Comparison of ENCODE assay signal across 12 cellular contexts in the genomic region with DNA sequence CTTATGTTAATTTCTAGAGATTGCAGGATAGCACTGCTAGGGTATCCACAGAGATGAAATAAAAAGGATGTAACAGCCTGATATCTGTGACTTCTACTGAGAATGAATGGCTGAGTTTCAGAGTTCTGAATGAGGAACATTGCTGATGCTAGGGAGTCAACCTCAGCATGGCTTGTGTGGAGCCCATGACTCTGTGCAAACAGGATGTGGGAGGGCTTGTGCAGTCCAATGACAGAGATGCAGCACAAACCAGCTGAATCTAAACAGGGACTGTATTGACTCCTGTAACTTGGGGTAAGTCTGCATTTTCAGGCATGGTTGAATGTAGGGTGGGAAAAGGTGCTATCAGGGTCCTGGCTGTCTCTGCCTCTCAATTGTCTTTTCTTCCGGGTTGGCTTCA. TPM values are rescaled to one million over a fixed set of nuclear protein-coding genes. Genes with fewer than 3 reads are reported as not detected.
"Had no signal": no experiment of that assay in that cellular context is flagged by ENCODE, and none has a peak within 500 bp of the region (broad histone marks: within the 10 kb centered on the region; RNA-seq: fewer than 3 reads in every experiment).

No MANE protein-coding gene starts in this region.

- H3K36me3 Mint-ChIP-seq: natural killer cell treated with Interleukin-12 subunit alpha and Interleukin-12 subunit beta and Interleukin-15 and Interleukin-18, amount 100 ng/mL, for 72 hours had no signal

- H3K4me3 Mint-ChIP-seq: activated T-cell treated with anti-CD3 and anti-CD28 coated beads, Interleukin-2, amount 50 U/mL, for 4 hours; memory B cell; natural killer cell treated with Interleukin-12 subunit alpha and Interleukin-12 subunit beta and Interleukin-15 and Interleukin-18, amount 100 ng/mL, for 72 hours; stimulated activated naive CD8-positive, alpha-beta T cell treated with anti-CD3 and anti-CD28 coated beads, Interleukin-15, Interleukin-2, amounts not matched to agents 100 ng/mL and 50 ng/mL, for 24 hours had no signal

- DNase-seq: activated gamma-delta T cell treated with Interleukin-2 at 50 U/mL for 16 hours; activated T-cell treated with anti-CD3 and anti-CD28 coated beads, Interleukin-2, amount 50 U/mL, for 4 hours; foreskin keratinocyte; heart left ventricle; occipital lobe; stimulated activated CD4-positive, alpha-beta T cell treated with anti-CD3 and anti-CD28 coated beads, Interleukin-2, amount 100 ng/mL, for 24 hours had no signal

- H3K27ac Mint-ChIP-seq: memory B cell; natural killer cell treated with Interleukin-12 subunit alpha and Interleukin-12 subunit beta and Interleukin-15 and Interleukin-18, amount 100 ng/mL, for 72 hours; progenitor cell of endocrine pancreas; stimulated activated naive CD8-positive, alpha-beta T cell treated with anti-CD3 and anti-CD28 coated beads, Interleukin-15, Interleukin-2, amounts not matched to agents 100 ng/mL and 50 ng/mL, for 24 hours had no signal

- ATAC-seq: activated CD4-positive, CD25-positive, alpha-beta regulatory T cell treated with anti-CD3 and anti-CD28 coated beads, Interleukin-2, amount 50 U/mL, for 24 hours; activated T-cell treated with anti-CD3 and anti-CD28 coated beads, Interleukin-2, amount 50 U/mL, for 4 hours; foreskin keratinocyte; heart left ventricle; natural killer cell treated with Interleukin-12 subunit alpha and Interleukin-12 subunit beta and Interleukin-15 and Interleukin-18, amount 100 ng/mL, for 72 hours; sciatic nerve had no signal

- H3K9me3 Mint-ChIP-seq: natural killer cell treated with Interleukin-12 subunit alpha and Interleukin-12 subunit beta and Interleukin-15 and Interleukin-18, amount 100 ng/mL, for 72 hours had no signal

RNA-seq across cellular contexts. Expression of gene RASL11B, which starts 5.3 kb away (rescaled TPM):
- total RNA-seq: natural killer cell treated with Interleukin-12 subunit alpha and Interleukin-12 subunit beta and Interleukin-15 and Interleukin-18, amount 100 ng/mL, for 72 hours had no signal
